In genomic region chr16:87592018-87592712, GRCh38 we compare ENCODE assay signal across 25 cellular contexts. TPM values are rescaled to one million over a fixed set of nuclear protein-coding genes. Genes with fewer than 3 reads are reported as not detected.
DNase-seq lines count a peak whose midpoint lies in the region; ATAC-seq, FAIRE-seq and TF ChIP-seq lines count a peak whose summit lies in the region.
"Had no signal": no experiment of that assay in that cellular context is flagged by ENCODE, and none has a peak within 500 bp of the region (broad histone marks: within the 10 kb centered on the region; RNA-seq: fewer than 3 reads in every experiment).

No MANE protein-coding gene starts in this region.

- no peaks in the 10 kb centered on the region for H3K79me2 ChIP-seq in osteoblast (ENCODE audit: insufficient read depth, low read length)

- intact Hi-C loops in Right ventricle myocardium inferior (cut with DNase I) (no loop called here), left ventricle myocardium superior (cut with micrococcal nuclease) (no loop called here)

- H3K27me3 ChIP-seq in bronchial epithelial cell (ENCODE audit: control insufficient read depth, insufficient read depth, low read length) (peaks cover 3% of the 10 kb centered on the region), osteoblast (ENCODE audit: insufficient read depth, low read length) (peaks cover 25% of the 10 kb centered on the region)
- H3K27me3 ChIP-seq: BLaER1 had no signal

- H3K9me3 ChIP-seq in osteoblast (ENCODE audit: low read depth, low read length): no peaks in the 10 kb centered on the region
- H3K9me3 ChIP-seq: BLaER1, HAP-1 had no signal

- peak; percentile 37 for DNase-seq in Right ventricle myocardium inferior (ENCODE audit: missing footprints)
- no peak for DNase-seq in left ventricle myocardium superior
- DNase-seq in bronchial epithelial cell (ENCODE audit: low read depth): no peak
- no peak for DNase-seq in endothelial cell (ENCODE audit: low spot score)
- DNase-seq in osteoblast (ENCODE audit: insufficient read length, low spot score, missing footprints): peak; percentile 75
- no peak for DNase-seq in hypothalamus (lab: John Stamatoyannopoulos, UW)
- DNase-seq in NCI-H2081 (lab: John Stamatoyannopoulos, UW): no peak
- DNase-seq: CD4-positive, CD25-positive, alpha-beta regulatory T cell; CD8-positive, alpha-beta memory T cell; DMS 273 treated with DMSO at 0.1 percent for 48 hours; DMS79; EL; GDM1; GM23248; HFFc6 had no signal

- H3K4me1 Mint-ChIP-seq in endothelial cell (ENCODE audit: unreplicated experiment): peaks cover 9% of the 10 kb centered on the region
- H3K4me1 Mint-ChIP-seq: CD4-positive, CD25-positive, alpha-beta regulatory T cell; CD8-positive, alpha-beta memory T cell had no signal

- no peaks in the 10 kb centered on the region for H3K36me3 ChIP-seq in bronchial epithelial cell (ENCODE audit: control insufficient read depth, insufficient read depth, low read length)
- H3K36me3 ChIP-seq in osteoblast (ENCODE audit: insufficient read depth, low read length): no peaks in the 10 kb centered on the region
- H3K36me3 ChIP-seq: BLaER1, HAP-1 had no signal

- no peaks in the 10 kb centered on the region for H3K36me3 Mint-ChIP-seq in endothelial cell (ENCODE audit: low read depth, unreplicated experiment)
- H3K36me3 Mint-ChIP-seq: CD4-positive, CD25-positive, alpha-beta regulatory T cell; CD8-positive, alpha-beta memory T cell had no signal

- H3K27ac Mint-ChIP-seq in endothelial cell (ENCODE audit: unreplicated experiment): no peak overlapping the region
- H3K27ac Mint-ChIP-seq: B cell, HFFc6 had no signal

- H3K4me3 ChIP-seq in bronchial epithelial cell (ENCODE audit: low read depth, low read length): no peak overlapping the region
- H3K4me3 ChIP-seq in osteoblast (ENCODE audit: insufficient read depth, low read length): no peak overlapping the region
- H3K4me3 ChIP-seq: BLaER1, GM12878, GM23248, HAP-1 had no signal

- no peak overlapping the region for H2AFZ ChIP-seq in osteoblast (ENCODE audit: low read length)
- H2AFZ ChIP-seq: GM23248 had no signal

- peaks cover 13% of the 10 kb centered on the region for H3K27me3 Mint-ChIP-seq in endothelial cell (ENCODE audit: unreplicated experiment)
- H3K27me3 Mint-ChIP-seq: CD4-positive, CD25-positive, alpha-beta regulatory T cell had no signal

- ATAC-seq in Right ventricle myocardium inferior (no peak), left ventricle myocardium superior (no peak), GM18519 (IDR thresholded peaks at IDR 0.05; ENCODE audit: low FRiP score, unreplicated experiment) (no peak)
- ATAC-seq: GM12878 had no signal

- no peaks in the 10 kb centered on the region for H3K9me3 Mint-ChIP-seq in endothelial cell (ENCODE audit: unreplicated experiment)
- H3K9me3 Mint-ChIP-seq: CD8-positive, alpha-beta memory T cell; HFFc6 had no signal

- H4K20me1 ChIP-seq in osteoblast (ENCODE audit: insufficient read depth, low read length): no peaks in the 10 kb centered on the region
- H4K20me1 ChIP-seq: BLaER1 had no signal

- no peaks in the 10 kb centered on the region for H3K4me1 ChIP-seq in osteoblast (ENCODE audit: insufficient read depth, low read length)
- H3K4me1 ChIP-seq: BLaER1, HAP-1 had no signal

- no peak overlapping the region for H3K27ac ChIP-seq in osteoblast (ENCODE audit: low read depth, low read length)
- H3K27ac ChIP-seq: 22Rv1, BLaER1, C4-2B, GM23248 had no signal

- TF ChIP-seq CTCF in bronchial epithelial cell (IDR thresholded peaks at IDR 0.05; ENCODE audit: insufficient read depth, low read length, severe bottlenecking): no peak
- no peak for TF ChIP-seq CTCF in endothelial cell (IDR thresholded peaks at IDR 0.05; ENCODE audit: unreplicated experiment)
- TF ChIP-seq CTCF in osteoblast (IDR thresholded peaks at IDR 0.05; ENCODE audit: extremely low read depth, low read depth, low read length): no peak

- H3K4me2 ChIP-seq in osteoblast (ENCODE audit: insufficient read depth, low read length): no peak overlapping the region
- H3K4me2 ChIP-seq: BLaER1 had no signal

- peak; percentile 93 for FAIRE-seq in bronchial epithelial cell (lab: Jason Lieb, UNC)
- FAIRE-seq: A204.1, D721Med, GM12878, H54 had no signal

- H3K4me3 Mint-ChIP-seq in endothelial cell (ENCODE audit: unreplicated experiment): peak overlapping the region; percentile 3
- H3K4me3 Mint-ChIP-seq: B cell; CD4-positive, CD25-positive, alpha-beta regulatory T cell; CD8-positive, alpha-beta memory T cell; HFFc6 had no signal

RNA-seq across cellular contexts. Expression of gene JPH3, which starts 10.1 kb away (rescaled TPM):
- total RNA-seq in Right ventricle myocardium inferior: not detected
- 0.12 TPM for total RNA-seq in left ventricle myocardium superior
- not detected in 2 replicates for total RNA-seq in bronchial epithelial cell
- total RNA-seq in endothelial cell (ENCODE audit: unreplicated experiment): 19.1 TPM
- total RNA-seq in osteoblast: under 0.01 TPM in 1 of 2 replicates, not detected in the other
- total RNA-seq: B cell; CD4-positive, CD25-positive, alpha-beta regulatory T cell; CD8-positive, alpha-beta memory T cell; GM12878; GM23248; HFFc6 had no signal

Comparison
In these comparisons a context has a peak if more than half of its experiments do, and no peak if none do; other contexts are left out.
1. DNase-seq: peak in Right ventricle myocardium inferior (single experiment) and osteoblast (single experiment); none in left ventricle myocardium superior (single experiment), bronchial epithelial cell (single experiment), endothelial cell (single experiment), hypothalamus (0 of 51) and NCI-H2081 (0 of 2).
2. RNA of gene JPH3, which starts 10.1 kb away (total RNA-seq): 19.1 TPM in endothelial cell (single experiment); 0.12 TPM in left ventricle myocardium superior (single experiment), not detected in Right ventricle myocardium inferior (single experiment), not detected in bronchial epithelial cell and under 0.01 TPM in osteoblast; every median in the first group is over 10 times any median in the second.